In genomic region chr9:127541865-127542264, GRCh38 we compare ENCODE assay signal across 14 cellular contexts.
DNase-seq lines count a peak whose midpoint lies in the region; ATAC-seq and TF ChIP-seq lines count a peak whose summit lies in the region.
"Had no signal": no experiment of that assay in that cellular context is flagged by ENCODE, and none has a peak within 500 bp of the region (broad histone marks: within the 10 kb centered on the region; RNA-seq: fewer than 3 reads in every experiment).

No MANE protein-coding gene starts in this region.

- peak; percentile 53 for ATAC-seq in left ventricle myocardium superior
- no peak for ATAC-seq in GM19395 (IDR thresholded peaks at IDR 0.05; ENCODE audit: unreplicated experiment)

- H3K4me2 ChIP-seq in smooth muscle cell = peak overlapping the region; percentile 69

- no peaks in the 10 kb centered on the region for H3K36me3 ChIP-seq in smooth muscle cell (ENCODE audit: low read depth)

- H3K9me3 ChIP-seq in smooth muscle cell (replicated peaks; ENCODE audit: low read depth) = no peaks in the 10 kb centered on the region

- peaks cover 100% of the 10 kb centered on the region for H4K20me1 ChIP-seq in smooth muscle cell (ENCODE audit: low read depth)

- peaks cover 28% of the 10 kb centered on the region for H3K4me1 ChIP-seq in smooth muscle cell (ENCODE audit: low read depth)

- H3K27ac ChIP-seq in smooth muscle cell (ENCODE audit: low read depth) = peak overlapping the region; percentile 69

- peak overlapping the region; percentile 34 for H3K9ac ChIP-seq in smooth muscle cell (ENCODE audit: low read depth)

- H3K79me2 ChIP-seq in smooth muscle cell (ENCODE audit: low read depth) = peaks cover 100% of the 10 kb centered on the region

- no peak overlapping the region for H2AFZ ChIP-seq in smooth muscle cell (ENCODE audit: low read depth)

- peak; percentile 32 for DNase-seq in CD1c-positive myeloid dendritic cell (ENCODE audit: extremely low spot score)
- DNase-seq in left ventricle myocardium superior = peak; percentile 67
- DNase-seq in smooth muscle cell (lab: John Stamatoyannopoulos, UW; ENCODE audit: unreplicated experiment) = no peak
- DNase-seq in occipital lobe (lab: John Stamatoyannopoulos, UW) = no peak
- DNase-seq in NCI-H2107 (lab: John Stamatoyannopoulos, UW) = no peak
- no peak for DNase-seq in effector CD4-positive, alpha-beta T cell
- DNase-seq: activated T-cell treated with anti-CD3 and anti-CD28 coated beads, Interleukin-2, amount 50 U/mL, for 24 hours; central memory CD4-positive, alpha-beta T cell; hypothalamus; NCI-H1417 treated with DMSO at 0.1 percent for 48 hours; stimulated activated CD4-positive, alpha-beta T cell treated with anti-CD3 and anti-CD28 coated beads, Interleukin-2, amount 100 ng/mL, for 48 hours had no signal

- WGBS in smooth muscle cell (ENCODE audit: low lambda C conversion rate) = 58% methylated on average over 8 of the region's 8 CpGs

- H3K27me3 Mint-ChIP-seq in brain = no peaks in the 10 kb centered on the region
- H3K27me3 Mint-ChIP-seq: activated T-cell treated with anti-CD3 and anti-CD28 coated beads, Interleukin-2, amount 50 U/mL, for 24 hours had no signal

- intact Hi-C loops in left ventricle myocardium superior (cut with micrococcal nuclease) = no loop called here

- no peak overlapping the region for H3K4me3 Mint-ChIP-seq in brain
- H3K4me3 Mint-ChIP-seq: activated T-cell treated with anti-CD3 and anti-CD28 coated beads, Interleukin-2, amount 50 U/mL, for 24 hours; T-helper 2 cell treated with Interferon-gamma antibody and Interleukin-4, amounts not matched to agents 5 μg/mL and 100 μg/mL, for 36 hours had no signal

- peak overlapping the region in 3 of 5 experiments; percentile 47 to 77 (median 68) for H3K27ac Mint-ChIP-seq in brain
- H3K27ac Mint-ChIP-seq: activated T-cell treated with anti-CD3 and anti-CD28 coated beads, Interleukin-2, amount 50 U/mL, for 24 hours; T-helper 2 cell treated with Interferon-gamma antibody and Interleukin-4, amounts not matched to agents 5 μg/mL and 100 μg/mL, for 36 hours had no signal

- H3K27me3 ChIP-seq in smooth muscle cell (ENCODE audit: low read depth) = no peaks in the 10 kb centered on the region

- no peaks in the 10 kb centered on the region for H3F3A ChIP-seq in smooth muscle cell (ENCODE audit: low read depth)

- H3K4me1 Mint-ChIP-seq in brain = peaks cover 47% of the 10 kb centered on the region

- no peaks in the 10 kb centered on the region for H3K36me3 Mint-ChIP-seq in brain

- TF ChIP-seq CTCF in brain (conservative IDR thresholded peaks at IDR 0.05) = no peak
- no peak for TF ChIP-seq CTCF in smooth muscle cell (IDR thresholded peaks at IDR 0.05; ENCODE audit: borderline replicate concordance, insufficient read depth, poor library complexity, severe bottlenecking)

- no peaks in the 10 kb centered on the region for H3K9me3 Mint-ChIP-seq in brain
- H3K9me3 Mint-ChIP-seq: activated T-cell treated with anti-CD3 and anti-CD28 coated beads, Interleukin-2, amount 50 U/mL, for 24 hours; T-helper 2 cell treated with Interferon-gamma antibody and Interleukin-4, amounts not matched to agents 5 μg/mL and 100 μg/mL, for 36 hours had no signal

- no peak overlapping the region for H3K4me3 ChIP-seq in smooth muscle cell

Comparison
In these comparisons a context has a peak if more than half of its experiments do, and no peak if none do; other contexts are left out.
1. DNase-seq: peak in CD1c-positive myeloid dendritic cell (single experiment) and left ventricle myocardium superior (single experiment); none in smooth muscle cell (single experiment), occipital lobe (single experiment), NCI-H2107 (single experiment) and effector CD4-positive, alpha-beta T cell (single experiment).